In the genomic region with DNA sequence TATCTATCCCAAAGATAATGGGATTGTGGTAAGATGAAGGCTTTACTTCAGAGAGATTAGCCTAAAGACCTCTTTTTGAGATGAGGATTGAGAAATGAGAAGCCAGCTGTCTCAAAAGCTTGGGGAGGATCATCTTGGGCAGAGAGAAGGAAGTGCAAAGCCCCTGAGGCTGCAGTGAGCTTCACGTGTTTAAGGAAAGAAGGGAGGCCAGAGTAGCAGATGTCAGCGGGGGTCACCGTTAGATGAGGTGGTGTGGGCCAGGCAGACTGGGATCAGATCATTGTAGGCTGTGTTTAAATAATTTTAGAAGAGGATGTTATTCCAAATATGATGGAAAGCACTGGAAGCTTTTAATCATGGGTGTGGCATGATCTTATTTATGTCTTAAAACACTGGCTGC, we compare ENCODE assay signal across 18 cellular contexts.
A peak's percentile ranks its signal among the peaks of the same experiment; 100 is the strongest.
DNase-seq lines count a peak whose midpoint lies in the region; ATAC-seq, FAIRE-seq and TF ChIP-seq lines count a peak whose summit lies in the region.
"Had no signal": no experiment of that assay in that cellular context is flagged by ENCODE, and none has a peak within 500 bp of the region (broad histone marks: within the 10 kb centered on the region; RNA-seq: fewer than 3 reads in every experiment).

No MANE protein-coding gene starts in this region.

- DNase-seq in SKM-1 treated with dmso at 0.1 percent for 144 hours (lab: John Stamatoyannopoulos, UW; ENCODE audit: unreplicated experiment), result peak; percentile 31
- DNase-seq in SKM-1 (lab: John Stamatoyannopoulos, UW; ENCODE audit: unreplicated experiment), result no peak
- peak; percentile 37 for DNase-seq in D721Med (ENCODE audit: insufficient read length, low spot score)
- DNase-seq in NCI-H82 treated with DMSO at 0.1 percent for 48 hours (lab: John Stamatoyannopoulos, UW; ENCODE audit: unreplicated experiment), result peak; percentile 82
- no peak for DNase-seq in activated T-helper 1 cell treated with anti-CD3 and anti-CD28 coated beads, Interleukin-12 subunit alpha, Interleukin-12 subunit beta, Interleukin-2, Interleukin-4 antibody, amounts not matched to agents 30 ng/mL and 10 ng/mL and 1 ng/mL, durations not matched to agents 14 hours and 24 hours and 36 hours (ENCODE audit: low spot score)
- DNase-seq in stimulated activated CD8-positive, alpha-beta memory T cell treated with anti-CD3 and anti-CD28 coated beads, Interleukin-4, amount 100 ng/mL, for 48 hours, result no peak
- DNase-seq in effector CD4-positive, alpha-beta T cell, result no peak
- DNase-seq: DMS79, Kasumi-1, MG63, NCI-H1105 treated with DMSO at 0.1 percent for 48 hours, NCI-H2029 treated with DMSO at 0.1 percent for 48 hours, NCI-H2171, NCI-H524 treated with DMSO at 0.1 percent for 48 hours, SIG-M5, SK-N-SH had no signal

- no peaks in the 10 kb centered on the region for H3K9me3 Mint-ChIP-seq in activated T-helper 1 cell treated with anti-CD3 and anti-CD28 coated beads, Interleukin-12 subunit alpha, Interleukin-12 subunit beta, Interleukin-2, Interleukin-4 antibody, amounts not matched to agents 30 ng/mL and 10 ng/mL and 1 ng/mL, durations not matched to agents 14 hours and 24 hours and 36 hours

- peaks cover 20% of the 10 kb centered on the region for H3K27me3 Mint-ChIP-seq in activated T-helper 1 cell treated with anti-CD3 and anti-CD28 coated beads, Interleukin-12 subunit alpha, Interleukin-12 subunit beta, Interleukin-2, Interleukin-4 antibody, amounts not matched to agents 30 ng/mL and 10 ng/mL and 1 ng/mL, durations not matched to agents 14 hours and 24 hours and 36 hours (ENCODE audit: insufficient read depth)

- no peak for ATAC-seq in HG03097 (IDR thresholded peaks at IDR 0.05; ENCODE audit: low FRiP score, unreplicated experiment)

- no peak overlapping the region for H3K4me3 Mint-ChIP-seq in activated T-helper 1 cell treated with anti-CD3 and anti-CD28 coated beads, Interleukin-12 subunit alpha, Interleukin-12 subunit beta, Interleukin-2, Interleukin-4 antibody, amounts not matched to agents 30 ng/mL and 10 ng/mL and 1 ng/mL, durations not matched to agents 14 hours and 24 hours and 36 hours

- peak; percentile 61 for FAIRE-seq in D721Med (lab: Jason Lieb, UNC)
- FAIRE-seq: GM19239 had no signal

- intact Hi-C loops in activated T-helper 1 cell treated with anti-CD3 and anti-CD28 coated beads, Interleukin-12 subunit alpha, Interleukin-12 subunit beta, Interleukin-2, Interleukin-4 antibody, amounts not matched to agents 30 ng/mL and 10 ng/mL and 1 ng/mL, durations not matched to agents 14 hours and 24 hours and 36 hours (cut with micrococcal nuclease), result loop anchor here (5.0 kb wide), 3 partner anchors 99 to 1041 kb away; no protein-coding TSS in a partner anchor

- H3K36me3 Mint-ChIP-seq in activated T-helper 1 cell treated with anti-CD3 and anti-CD28 coated beads, Interleukin-12 subunit alpha, Interleukin-12 subunit beta, Interleukin-2, Interleukin-4 antibody, amounts not matched to agents 30 ng/mL and 10 ng/mL and 1 ng/mL, durations not matched to agents 14 hours and 24 hours and 36 hours (ENCODE audit: low read depth), result peaks cover 3% of the 10 kb centered on the region

- TF ChIP-seq CTCF in D721Med (IDR thresholded peaks at IDR 0.05; ENCODE audit: insufficient read depth, missing control alignments), result no peak

- H3K4me1 Mint-ChIP-seq in activated T-helper 1 cell treated with anti-CD3 and anti-CD28 coated beads, Interleukin-12 subunit alpha, Interleukin-12 subunit beta, Interleukin-2, Interleukin-4 antibody, amounts not matched to agents 30 ng/mL and 10 ng/mL and 1 ng/mL, durations not matched to agents 14 hours and 24 hours and 36 hours (ENCODE audit: low read depth), result peaks cover 25% of the 10 kb centered on the region

- H3K27ac Mint-ChIP-seq in activated T-helper 1 cell treated with anti-CD3 and anti-CD28 coated beads, Interleukin-12 subunit alpha, Interleukin-12 subunit beta, Interleukin-2, Interleukin-4 antibody, amounts not matched to agents 30 ng/mL and 10 ng/mL and 1 ng/mL, durations not matched to agents 14 hours and 24 hours and 36 hours, result peak overlapping the region; percentile 3

Comparison
In these comparisons a context has a peak if more than half of its experiments do, and no peak if none do; other contexts are left out.
1. DNase-seq: peak in SKM-1 treated with dmso at 0.1 percent for 144 hours (single experiment), D721Med (single experiment) and NCI-H82 treated with DMSO at 0.1 percent for 48 hours (single experiment); none in SKM-1 (single experiment), activated T-helper 1 cell treated with anti-CD3 and anti-CD28 coated beads, Interleukin-12 subunit alpha, Interleukin-12 subunit beta, Interleukin-2, Interleukin-4 antibody, amounts not matched to agents 30 ng/mL and 10 ng/mL and 1 ng/mL, durations not matched to agents 14 hours and 24 hours and 36 hours (single experiment), stimulated activated CD8-positive, alpha-beta memory T cell treated with anti-CD3 and anti-CD28 coated beads, Interleukin-4, amount 100 ng/mL, for 48 hours (single experiment) and effector CD4-positive, alpha-beta T cell (single experiment).